1 cellular context compared by ENCODE assay signal in the genomic region with DNA sequence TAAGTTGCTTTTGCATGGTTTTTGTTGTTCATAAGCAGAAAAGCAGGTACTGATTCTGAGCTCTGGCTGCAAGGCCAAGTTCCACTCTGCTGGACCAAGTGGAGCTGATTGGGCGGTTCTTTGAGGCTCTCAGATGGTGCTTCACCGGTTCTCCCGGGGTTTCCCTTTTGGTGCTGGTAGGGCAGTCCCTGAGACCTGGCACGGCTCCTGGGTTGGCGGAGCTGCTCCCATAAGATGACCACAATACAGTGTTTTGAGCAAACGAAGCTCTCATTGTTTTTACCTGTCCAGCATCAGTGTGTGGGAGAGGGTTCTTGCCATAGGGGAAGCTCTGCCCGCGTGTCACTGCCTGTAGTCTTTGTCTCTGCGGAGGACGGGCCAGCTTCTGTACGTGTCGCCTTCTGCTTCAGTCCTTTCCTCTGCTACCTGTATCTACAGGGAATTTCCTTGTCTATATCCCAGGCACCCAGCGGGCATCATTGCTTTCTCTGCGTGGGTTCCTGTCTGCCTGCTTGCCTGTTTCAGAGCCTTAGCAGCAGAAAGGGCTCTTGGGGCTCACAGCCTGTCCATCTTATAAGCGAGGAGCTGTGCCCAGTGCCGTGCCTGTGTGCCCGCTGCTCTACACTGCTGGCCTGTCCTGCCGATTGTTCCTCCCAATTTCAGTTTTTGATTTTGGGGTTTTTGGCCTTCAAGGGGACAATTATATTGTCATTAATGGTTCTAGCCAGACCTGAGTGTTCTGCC.
TF ChIP-seq lines count a peak whose summit lies in the region.

No MANE protein-coding gene starts in this region.

TF ChIP-seq in IMR-90, 13 proteins besides CTCF, POLR2A, EP300 and RAD21:
- TF ChIP-seq RFX5 (IDR thresholded peaks at IDR 0.05; ENCODE audit: low read depth, low read length) (no peak), CHD1 (IDR thresholded peaks at IDR 0.05; ENCODE audit: low read depth, low read length) (no peak), BHLHE40 (IDR thresholded peaks at IDR 0.05; ENCODE audit: low read depth, low read length) (no peak)
- TF ChIP-seq, protein P1, sequence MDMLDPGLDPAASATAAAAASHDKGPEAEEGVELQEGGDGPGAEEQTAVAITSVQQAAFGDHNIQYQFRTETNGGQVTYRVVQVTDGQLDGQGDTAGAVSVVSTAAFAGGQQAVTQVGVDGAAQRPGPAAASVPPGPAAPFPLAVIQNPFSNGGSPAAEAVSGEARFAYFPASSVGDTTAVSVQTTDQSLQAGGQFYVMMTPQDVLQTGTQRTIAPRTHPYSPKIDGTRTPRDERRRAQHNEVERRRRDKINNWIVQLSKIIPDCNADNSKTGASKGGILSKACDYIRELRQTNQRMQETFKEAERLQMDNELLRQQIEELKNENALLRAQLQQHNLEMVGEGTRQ (IDR thresholded peaks at IDR 0.05; ENCODE audit: low read depth, low read length), result no peak
TF ChIP-seq in IMR-90: peak in this region for 0.
